Comparison of ENCODE assay signal across 8 cellular contexts in genomic region chr17:4947411-4948165, GRCh38. TPM values are rescaled to one million over a fixed set of nuclear protein-coding genes. Genes with fewer than 3 reads are reported as not detected.
A peak's percentile ranks its signal among the peaks of the same experiment; 100 is the strongest.
DNase-seq lines count a peak whose midpoint lies in the region; ATAC-seq and TF ChIP-seq lines count a peak whose summit lies in the region.

No MANE protein-coding gene starts in this region.

- intact Hi-C loops in posterior cingulate gyrus (cut with DNase I), result loop anchor here (1.0 to 5.0 kb wide), 2 partner anchors 20 to 40 kb away; partner anchors contain the start of genes CAMTA2 and SPAG7

- no peaks in the 10 kb centered on the region for H3K27me3 Mint-ChIP-seq in activated naive CD4-positive, alpha-beta T cell treated with anti-CD3 and anti-CD28 coated beads, Interleukin-2, amount 50 U/mL, for 24 hours

- peaks cover 68% of the 10 kb centered on the region for H3K79me2 ChIP-seq in DND-41 (ENCODE audit: insufficient read depth, low read length)

- peaks cover 68% of the 10 kb centered on the region for H3K4me1 ChIP-seq in DND-41 (ENCODE audit: insufficient read depth, low read length)

- peak; percentile 81 for DNase-seq in DND-41
- DNase-seq in SK-N-DZ (ENCODE audit: low spot score), result peak; percentile 64
- peak; percentile 73 for DNase-seq in glomerular visceral epithelial cell (ENCODE audit: extremely low spot score)
- peak in 6 of 10 donors; percentile 31 to 90 (median 44) for DNase-seq in posterior cingulate gyrus

- H2AFZ ChIP-seq in DND-41 (ENCODE audit: low read depth, low read length), result peak overlapping the region; percentile 40; the same call in 1 of the 2 replicates

- ATAC-seq in DND-41 (ENCODE audit: insufficient read depth, low read depth) (peak; percentile 38), HG03025 (IDR thresholded peaks at IDR 0.05; ENCODE audit: low FRiP score, unreplicated experiment) (peak; percentile 19), GM21576 (IDR thresholded peaks at IDR 0.05; ENCODE audit: unreplicated experiment) (no peak), HG03571 (IDR thresholded peaks at IDR 0.05; ENCODE audit: unreplicated experiment) (no peak)

- H3K27me3 ChIP-seq in DND-41 (ENCODE audit: insufficient read depth, low read length, poor library complexity), result no peaks in the 10 kb centered on the region

- peak overlapping the region; percentile 72 to 91 for H3K4me3 ChIP-seq in DND-41 (ENCODE audit: low read depth in 1 of 2, low read length in 2 of 2)

- no peaks in the 10 kb centered on the region for H3K9me3 Mint-ChIP-seq in activated naive CD4-positive, alpha-beta T cell treated with anti-CD3 and anti-CD28 coated beads, Interleukin-2, amount 50 U/mL, for 24 hours

- H3K9ac ChIP-seq in DND-41 (ENCODE audit: low read depth, low read length), result peak overlapping the region; percentile 98

- H3K4me3 Mint-ChIP-seq in activated naive CD4-positive, alpha-beta T cell treated with anti-CD3 and anti-CD28 coated beads, Interleukin-2, amount 50 U/mL, for 24 hours, result peak overlapping the region; percentile 100

- no peaks in the 10 kb centered on the region for H3K9me3 ChIP-seq in DND-41 (ENCODE audit: insufficient read depth, low read length, severe bottlenecking)

- H3K27ac ChIP-seq in DND-41 (ENCODE audit: low read length), result peak overlapping the region; percentile 97

- H3K36me3 ChIP-seq in DND-41 (ENCODE audit: insufficient read depth, low read length), result peaks cover 55% of the 10 kb centered on the region

- peaks cover 25% of the 10 kb centered on the region for H3K36me3 Mint-ChIP-seq in activated naive CD4-positive, alpha-beta T cell treated with anti-CD3 and anti-CD28 coated beads, Interleukin-2, amount 50 U/mL, for 24 hours

- H3K4me1 Mint-ChIP-seq in activated naive CD4-positive, alpha-beta T cell treated with anti-CD3 and anti-CD28 coated beads, Interleukin-2, amount 50 U/mL, for 24 hours, result peaks cover 45% of the 10 kb centered on the region

- no peak for TF ChIP-seq CTCF in DND-41 (IDR thresholded peaks at IDR 0.05; ENCODE audit: borderline replicate concordance, extremely low read depth, low read length, poor library complexity, severe bottlenecking)

- peak overlapping the region; percentile 97 for H3K4me2 ChIP-seq in DND-41 (ENCODE audit: insufficient read depth, low read length)

- peak overlapping the region; percentile 97 for H3K27ac Mint-ChIP-seq in activated naive CD4-positive, alpha-beta T cell treated with anti-CD3 and anti-CD28 coated beads, Interleukin-2, amount 50 U/mL, for 24 hours

- H4K20me1 ChIP-seq in DND-41 (ENCODE audit: insufficient read depth, low read length), result peaks cover 46% of the 10 kb centered on the region

RNA-seq across cellular contexts. Expression of gene PFN1, which starts 0.7 kb away (rescaled TPM):
- polyA plus RNA-seq in SK-N-DZ (2014; cell fraction: cytosol; rRNA removed), result 531 and 837 TPM in 2 replicates
- 483 and 613 TPM in 2 replicates for polyA plus RNA-seq in SK-N-DZ (2014; cell fraction: nucleus; rRNA removed)

RNA-seq across cellular contexts. Expression of gene ENO3, which starts 3.3 kb away (rescaled TPM):
- 91.6 and 92.7 TPM in 2 replicates for polyA plus RNA-seq in SK-N-DZ (2014; cell fraction: cytosol; rRNA removed)
- polyA plus RNA-seq in SK-N-DZ (2014; cell fraction: nucleus; rRNA removed), result 116 and 223 TPM in 2 replicates

RNA-seq across cellular contexts. Expression of gene RNF167, which starts 7.5 kb away (rescaled TPM):
- 66.0 and 77.3 TPM in 2 replicates for polyA plus RNA-seq in SK-N-DZ (2014; cell fraction: cytosol; rRNA removed)
- 84.6 and 104 TPM in 2 replicates for polyA plus RNA-seq in SK-N-DZ (2014; cell fraction: nucleus; rRNA removed)

RNA-seq across cellular contexts. Expression of gene SLC25A11, which starts 7.7 kb away (rescaled TPM):
- 118 and 132 TPM in 2 replicates for polyA plus RNA-seq in SK-N-DZ (2014; cell fraction: cytosol; rRNA removed)
- 65.5 and 71.8 TPM in 2 replicates for polyA plus RNA-seq in SK-N-DZ (2014; cell fraction: nucleus; rRNA removed)

RNA-seq across cellular contexts. Expression of gene GP1BA, which starts 15.5 kb away (rescaled TPM):
- not detected in 2 replicates for polyA plus RNA-seq in SK-N-DZ (2014; cell fraction: cytosol; rRNA removed)
- not detected in 2 replicates for polyA plus RNA-seq in SK-N-DZ (2014; cell fraction: nucleus; rRNA removed)

Comparison
In these comparisons a context has a peak if more than half of its experiments do, and no peak if none do; other contexts are left out.
1. ATAC-seq: peak in DND-41 (single experiment) and HG03025 (single experiment); none in GM21576 (single experiment) and HG03571 (single experiment).
2. Peak in every context shown above with its lines, with median percentiles within 50 percentile points of each other: DNase-seq.